8 cellular contexts compared by ENCODE assay signal in genomic region chr7:99437946-99438572, GRCh38. TPM values are rescaled to one million over a fixed set of nuclear protein-coding genes. Genes with fewer than 3 reads are reported as not detected.
DNase-seq lines count a peak whose midpoint lies in the region; ATAC-seq and TF ChIP-seq lines count a peak whose summit lies in the region.

No MANE protein-coding gene starts in this region.

- POLR2A ChIA-PET in WTC11 (lab: Charles Lee): interaction anchor here (1.0 to 2.3 kb wide), 2 partner anchors 17 to 29 kb away, joined by 3 to 11 read pairs; partner anchors contain the start of genes BUD31 and PDAP1

- H3K27ac ChIP-seq in skin epidermis: peak overlapping the region in 20 of 21 experiments; percentile 68 to 98 (median 89)

- H3K27me3 Mint-ChIP-seq in WTC11 (ENCODE audit: low read depth): no peaks in the 10 kb centered on the region

- ATAC-seq in Right ventricle myocardium inferior (peak; percentile 17), WTC11 (no peak; the same call in none of the 2 replicates), left cardiac atrium (peak; percentile 10 to 19), GM21737 (IDR thresholded peaks at IDR 0.05; ENCODE audit: unreplicated experiment) (no peak), GM18505 (IDR thresholded peaks at IDR 0.05; ENCODE audit: unreplicated experiment) (no peak)

- no peaks in the 10 kb centered on the region for H3K9me3 Mint-ChIP-seq in WTC11

- H3K36me3 Mint-ChIP-seq in WTC11: peaks cover 31% of the 10 kb centered on the region

- CTCF ChIA-PET in WTC11 (lab: Charles Lee): interaction anchor here (0.6 kb wide), 1 partner anchor 10 kb away, joined by 6 read pairs; no protein-coding TSS in a partner anchor

- DNase-seq in Right ventricle myocardium inferior (ENCODE audit: missing footprints) (no peak), cardiac septum (ENCODE audit: low spot score) (no peak), WTC11 (ENCODE audit: low spot score) (no peak), left cardiac atrium (no peak), anterior cingulate cortex (lab: John Stamatoyannopoulos, UW) (no peak)

- no peak for TF ChIP-seq CTCF in WTC11 (IDR thresholded peaks at IDR 0.05)

- peak overlapping the region; percentile 97 for H3K4me3 Mint-ChIP-seq in WTC11

- peak overlapping the region; percentile 99; the same call in 1 of the 2 replicates for H3K27ac Mint-ChIP-seq in WTC11

- intact Hi-C loops in Right ventricle myocardium inferior (cut with DNase I) (loop anchor here (2.0 kb wide), 1 partner anchor 67 kb away; the partner anchor contains the start of gene ZKSCAN5), cardiac septum (cut with DNase I) (loop anchor here (1.0 kb wide), 1 partner anchor 28 kb away; the partner anchor contains the start of gene ATP5MF), left cardiac atrium (cut with DNase I) (no loop called here)

- peaks cover 23% of the 10 kb centered on the region for H3K4me1 Mint-ChIP-seq in WTC11

- no peak for TF ChIP-seq POLR2A in GM18505 (IDR thresholded peaks at IDR 0.05; ENCODE audit: borderline replicate concordance, extremely low read depth, insufficient read depth, insufficient read length)

- peak overlapping the region; percentile 67 to 97 (median 95) for H3K4me3 ChIP-seq in skin epidermis

TF ChIP-seq in WTC11, 78 proteins besides CTCF, POLR2A, EP300 and RAD21:
- TF ChIP-seq ZNF317 (CRISPR knock-in tag; IDR thresholded peaks at IDR 0.05; ENCODE audit: borderline replicate concordance, low read depth) (0 out of 2 replicates have a peak, but pooled peaks have one; percentile 2), ZNF121 (CRISPR knock-in tag; IDR thresholded peaks at IDR 0.05) (peak; percentile 51; the same call in 1 of the 2 replicates), IRF2 (CRISPR knock-in tag; IDR thresholded peaks at IDR 0.05; ENCODE audit: borderline replicate concordance, low read depth) (no peak)

RNA-seq across cellular contexts. Expression of gene PTCD1, which starts 0.5 kb away (rescaled TPM):
- total RNA-seq in Right ventricle myocardium inferior: 3.6 TPM
- 3.4 TPM for total RNA-seq in cardiac septum
- total RNA-seq in WTC11 (2021): 8.8 to 11.4 TPM (median 11.1 TPM) in 3 replicates
- 1 to 10 TPM; 2.6 to 2.8 TPM for total RNA-seq in left cardiac atrium

RNA-seq across cellular contexts. Expression of gene CPSF4, which starts 0.7 kb away (rescaled TPM):
- total RNA-seq in Right ventricle myocardium inferior (18.9 TPM), cardiac septum (15.0 TPM), WTC11 (2021) (79.1 to 109 TPM (median 85.8 TPM) in 3 replicates), left cardiac atrium (10 to 100 TPM; 18.2 to 18.8 TPM)

RNA-seq across cellular contexts. Expression of gene ATP5MF, which starts 27.9 kb away (rescaled TPM):
- total RNA-seq in Right ventricle myocardium inferior (961 TPM), cardiac septum (516 TPM), WTC11 (2021) (454 to 480 TPM (median 463 TPM) in 3 replicates), left cardiac atrium (100 to 1,000 TPM; 617 to 633 TPM)

RNA-seq across cellular contexts. Expression of gene BUD31, which starts 29.3 kb away (rescaled TPM):
- total RNA-seq in Right ventricle myocardium inferior: 38.1 TPM
- 46.5 TPM for total RNA-seq in cardiac septum
- 98.4 to 99.5 TPM (median 98.7 TPM) in 3 replicates for total RNA-seq in WTC11 (2021)
- 10 to 100 TPM; 44.9 to 51.7 TPM for total RNA-seq in left cardiac atrium

RNA-seq across cellular contexts. Expression of gene PDAP1, which starts 29.7 kb away (rescaled TPM):
- total RNA-seq in Right ventricle myocardium inferior (107 TPM), cardiac septum (95.6 TPM), WTC11 (2021) (157 to 177 TPM (median 160 TPM) in 3 replicates), left cardiac atrium (10 to 100 TPM; 76.0 to 96.8 TPM)

Comparison
In these comparisons a context has a peak if more than half of its experiments do, and no peak if none do; other contexts are left out.
1. intact Hi-C loops: an anchor here in Right ventricle myocardium inferior (2.0 kb wide) and cardiac septum (1.0 kb wide); none called in left cardiac atrium.
2. ATAC-seq: peak in Right ventricle myocardium inferior (single experiment) and left cardiac atrium (2 of 2); none in WTC11 (single experiment), GM21737 (single experiment) and GM18505 (single experiment).